2 cellular contexts compared by ENCODE assay signal in the genomic region with DNA sequence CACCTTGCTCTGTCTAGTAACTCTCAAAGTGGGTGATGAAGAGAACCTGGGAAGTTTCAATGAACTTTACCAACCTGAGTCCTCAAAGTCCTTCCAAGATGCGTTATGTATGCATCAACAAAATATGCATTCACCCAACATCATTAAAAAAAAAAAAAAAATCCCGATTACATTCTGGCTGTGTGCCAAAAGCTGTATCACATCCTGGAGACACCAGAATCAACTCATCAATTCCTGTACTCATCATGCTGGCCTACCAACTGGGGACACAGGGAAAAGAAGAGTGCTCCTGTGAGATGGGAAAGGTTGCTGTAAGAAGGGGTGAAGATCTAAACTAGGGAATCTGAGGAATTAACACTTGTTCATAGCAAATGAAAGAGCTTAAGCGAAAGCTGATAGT.
TF ChIP-seq lines count a peak whose summit lies in the region.

No MANE protein-coding gene starts in this region.

TF ChIP-seq in HepG2, 621 proteins besides CTCF, POLR2A, EP300 and RAD21:
- no peak for TF ChIP-seq ZNF264 (CRISPR knock-in tag; IDR thresholded peaks at IDR 0.05)
- peak; percentile 80; the same call in 1 of the 2 replicates for TF ChIP-seq LCORL (IDR thresholded peaks at IDR 0.05)
- TF ChIP-seq LCORL (CRISPR knock-in tag; IDR thresholded peaks at IDR 0.05): no peak
- TF ChIP-seq ZNF792 (CRISPR knock-in tag; IDR thresholded peaks at IDR 0.05): no peak
- no peak for TF ChIP-seq SP5 (CRISPR knock-in tag; IDR thresholded peaks at IDR 0.05; ENCODE audit: borderline replicate concordance, low read depth)
- no peak for TF ChIP-seq NKX3-1 (CRISPR knock-in tag; IDR thresholded peaks at IDR 0.05)
- no peak for TF ChIP-seq ZNF30 (CRISPR knock-in tag; IDR thresholded peaks at IDR 0.05)

TF ChIP-seq in K562, 482 proteins besides CTCF, POLR2A, EP300 and RAD21:
- TF ChIP-seq, protein P1, sequence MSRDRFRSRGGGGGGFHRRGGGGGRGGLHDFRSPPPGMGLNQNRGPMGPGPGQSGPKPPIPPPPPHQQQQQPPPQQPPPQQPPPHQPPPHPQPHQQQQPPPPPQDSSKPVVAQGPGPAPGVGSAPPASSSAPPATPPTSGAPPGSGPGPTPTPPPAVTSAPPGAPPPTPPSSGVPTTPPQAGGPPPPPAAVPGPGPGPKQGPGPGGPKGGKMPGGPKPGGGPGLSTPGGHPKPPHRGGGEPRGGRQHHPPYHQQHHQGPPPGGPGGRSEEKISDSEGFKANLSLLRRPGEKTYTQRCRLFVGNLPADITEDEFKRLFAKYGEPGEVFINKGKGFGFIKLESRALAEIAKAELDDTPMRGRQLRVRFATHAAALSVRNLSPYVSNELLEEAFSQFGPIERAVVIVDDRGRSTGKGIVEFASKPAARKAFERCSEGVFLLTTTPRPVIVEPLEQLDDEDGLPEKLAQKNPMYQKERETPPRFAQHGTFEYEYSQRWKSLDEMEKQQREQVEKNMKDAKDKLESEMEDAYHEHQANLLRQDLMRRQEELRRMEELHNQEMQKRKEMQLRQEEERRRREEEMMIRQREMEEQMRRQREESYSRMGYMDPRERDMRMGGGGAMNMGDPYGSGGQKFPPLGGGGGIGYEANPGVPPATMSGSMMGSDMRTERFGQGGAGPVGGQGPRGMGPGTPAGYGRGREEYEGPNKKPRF (IDR thresholded peaks at IDR 0.05; ENCODE audit: low read depth, low read length): no peak
- TF ChIP-seq NFIC (IDR thresholded peaks at IDR 0.05) (peak; percentile 93), CEBPG (CRISPR knock-in tag; IDR thresholded peaks at IDR 0.05) (no peak), CEBPG (tag; conservative IDR thresholded peaks at IDR 0.05 in 1 of 2, IDR thresholded peaks at IDR 0.05 in 1 of 2) (no peak), HDAC8 (tag; IDR thresholded peaks at IDR 0.05) (no peak), NFIX (CRISPR knock-in tag; IDR thresholded peaks at IDR 0.05; ENCODE audit: low read depth) (peak; percentile 49; the same call in 1 of the 2 replicates), POLR2AphosphoS5 (IDR thresholded peaks at IDR 0.05; ENCODE audit: control insufficient read depth, insufficient read depth, low read depth, low read length) (no peak)
- TF ChIP-seq, protein P2, sequence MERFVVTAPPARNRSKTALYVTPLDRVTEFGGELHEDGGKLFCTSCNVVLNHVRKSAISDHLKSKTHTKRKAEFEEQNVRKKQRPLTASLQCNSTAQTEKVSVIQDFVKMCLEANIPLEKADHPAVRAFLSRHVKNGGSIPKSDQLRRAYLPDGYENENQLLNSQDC (CRISPR knock-in tag; IDR thresholded peaks at IDR 0.05): no peak
- TF ChIP-seq, protein P3, sequence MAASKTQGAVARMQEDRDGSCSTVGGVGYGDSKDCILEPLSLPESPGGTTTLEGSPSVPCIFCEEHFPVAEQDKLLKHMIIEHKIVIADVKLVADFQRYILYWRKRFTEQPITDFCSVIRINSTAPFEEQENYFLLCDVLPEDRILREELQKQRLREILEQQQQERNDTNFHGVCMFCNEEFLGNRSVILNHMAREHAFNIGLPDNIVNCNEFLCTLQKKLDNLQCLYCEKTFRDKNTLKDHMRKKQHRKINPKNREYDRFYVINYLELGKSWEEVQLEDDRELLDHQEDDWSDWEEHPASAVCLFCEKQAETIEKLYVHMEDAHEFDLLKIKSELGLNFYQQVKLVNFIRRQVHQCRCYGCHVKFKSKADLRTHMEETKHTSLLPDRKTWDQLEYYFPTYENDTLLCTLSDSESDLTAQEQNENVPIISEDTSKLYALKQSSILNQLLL (CRISPR knock-in tag; IDR thresholded peaks at IDR 0.05; ENCODE audit: borderline replicate concordance): no peak
